ENCODE assay signal across 1 cellular context in the genomic region with DNA sequence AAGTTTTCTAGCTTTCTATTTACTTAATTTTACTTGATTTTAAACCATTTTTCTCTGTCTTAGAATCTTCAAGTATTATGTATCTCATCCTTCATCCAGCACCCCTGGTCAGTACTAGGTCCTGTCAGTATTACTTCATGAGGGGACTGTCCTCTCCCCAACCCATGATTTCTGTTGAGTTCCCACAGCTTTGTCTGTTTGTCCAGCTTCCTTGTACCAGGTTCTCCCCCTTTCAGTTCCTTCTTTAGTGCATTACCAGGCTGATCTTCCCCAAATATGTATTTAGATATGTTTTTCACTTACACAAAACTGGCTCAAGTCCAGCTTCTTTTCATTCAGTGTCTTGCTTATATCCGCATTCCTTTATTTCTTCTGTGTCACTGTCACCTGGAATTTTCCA.
TF ChIP-seq lines count a peak whose summit lies in the region.

No MANE protein-coding gene starts in this region.

TF ChIP-seq in HepG2, 621 proteins besides CTCF, POLR2A, EP300 and RAD21 (continued from another document):
- TF ChIP-seq, protein P1, sequence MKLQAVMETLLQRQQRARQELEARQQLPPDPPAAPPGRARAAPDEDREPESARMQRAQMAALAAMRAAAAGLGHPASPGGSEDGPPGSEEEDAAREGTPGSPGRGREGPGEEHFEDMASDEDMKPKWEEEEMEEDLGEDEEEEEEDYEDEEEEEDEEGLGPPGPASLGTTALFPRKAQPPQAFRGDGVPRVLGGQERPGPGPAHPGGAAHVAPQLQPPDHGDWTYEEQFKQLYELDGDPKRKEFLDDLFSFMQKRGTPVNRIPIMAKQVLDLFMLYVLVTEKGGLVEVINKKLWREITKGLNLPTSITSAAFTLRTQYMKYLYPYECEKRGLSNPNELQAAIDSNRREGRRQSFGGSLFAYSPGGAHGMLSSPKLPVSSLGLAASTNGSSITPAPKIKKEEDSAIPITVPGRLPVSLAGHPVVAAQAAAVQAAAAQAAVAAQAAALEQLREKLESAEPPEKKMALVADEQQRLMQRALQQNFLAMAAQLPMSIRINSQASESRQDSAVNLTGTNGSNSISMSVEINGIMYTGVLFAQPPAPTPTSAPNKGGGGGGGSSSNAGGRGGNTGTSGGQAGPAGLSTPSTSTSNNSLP (IDR thresholded peaks at IDR 0.05; ENCODE audit: low read depth, low read length): no peak
- TF ChIP-seq CAMTA2 (CRISPR knock-in tag; IDR thresholded peaks at IDR 0.05; ENCODE audit: borderline replicate concordance) (no peak), SIN3A (IDR thresholded peaks at IDR 0.05; ENCODE audit: borderline replicate concordance, low read depth, low read length) (no peak), MIER3 (CRISPR knock-in tag; IDR thresholded peaks at IDR 0.05; ENCODE audit: borderline replicate concordance) (no peak), LRRFIP1 (CRISPR knock-in tag; conservative IDR thresholded peaks at IDR 0.05) (no peak)
- TF ChIP-seq, protein P2, sequence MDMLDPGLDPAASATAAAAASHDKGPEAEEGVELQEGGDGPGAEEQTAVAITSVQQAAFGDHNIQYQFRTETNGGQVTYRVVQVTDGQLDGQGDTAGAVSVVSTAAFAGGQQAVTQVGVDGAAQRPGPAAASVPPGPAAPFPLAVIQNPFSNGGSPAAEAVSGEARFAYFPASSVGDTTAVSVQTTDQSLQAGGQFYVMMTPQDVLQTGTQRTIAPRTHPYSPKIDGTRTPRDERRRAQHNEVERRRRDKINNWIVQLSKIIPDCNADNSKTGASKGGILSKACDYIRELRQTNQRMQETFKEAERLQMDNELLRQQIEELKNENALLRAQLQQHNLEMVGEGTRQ (IDR thresholded peaks at IDR 0.05; ENCODE audit: low read depth, low read length): no peak
- TF ChIP-seq, protein P2 (CRISPR knock-in tag; IDR thresholded peaks at IDR 0.05; ENCODE audit: borderline replicate concordance): no peak
- TF ChIP-seq, protein P3, sequence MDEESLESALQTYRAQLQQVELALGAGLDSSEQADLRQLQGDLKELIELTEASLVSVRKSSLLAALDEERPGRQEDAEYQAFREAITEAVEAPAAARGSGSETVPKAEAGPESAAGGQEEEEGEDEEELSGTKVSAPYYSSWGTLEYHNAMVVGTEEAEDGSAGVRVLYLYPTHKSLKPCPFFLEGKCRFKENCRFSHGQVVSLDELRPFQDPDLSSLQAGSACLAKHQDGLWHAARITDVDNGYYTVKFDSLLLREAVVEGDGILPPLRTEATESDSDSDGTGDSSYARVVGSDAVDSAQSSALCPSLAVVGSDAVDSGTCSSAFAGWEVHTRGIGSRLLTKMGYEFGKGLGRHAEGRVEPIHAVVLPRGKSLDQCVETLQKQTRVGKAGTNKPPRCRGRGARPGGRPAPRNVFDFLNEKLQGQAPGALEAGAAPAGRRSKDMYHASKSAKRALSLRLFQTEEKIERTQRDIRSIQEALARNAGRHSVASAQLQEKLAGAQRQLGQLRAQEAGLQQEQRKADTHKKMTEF (CRISPR knock-in tag; IDR thresholded peaks at IDR 0.05): no peak
